Comparison of ENCODE assay signal across 24 cellular contexts in genomic region chr18:75317300-75317699, GRCh38.
"Had no signal": no experiment of that assay in that cellular context is flagged by ENCODE, and none has a peak within 500 bp of the region (broad histone marks: within the 10 kb centered on the region; RNA-seq: fewer than 3 reads in every experiment).

No MANE protein-coding gene starts in this region.

- ATAC-seq: mucosa of descending colon; naive thymus-derived CD4-positive, alpha-beta T cell; right cardiac atrium; upper lobe of right lung had no signal

- H3K36me3 Mint-ChIP-seq: natural killer cell treated with Interleukin-12 subunit alpha and Interleukin-12 subunit beta and Interleukin-15 and Interleukin-18, amount 100 ng/mL, for 72 hours had no signal

- H3K4me3 Mint-ChIP-seq: naive thymus-derived CD4-positive, alpha-beta T cell; natural killer cell treated with Interleukin-12 subunit alpha and Interleukin-12 subunit beta and Interleukin-15 and Interleukin-18, amount 100 ng/mL, for 72 hours; stimulated activated naive CD8-positive, alpha-beta T cell treated with anti-CD3 and anti-CD28 coated beads, Interleukin-15, Interleukin-2, amounts not matched to agents 100 ng/mL and 50 ng/mL, for 24 hours had no signal

- H3K9me3 ChIP-seq: left ventricle myocardium inferior, mucosa of descending colon, ovary, prostate gland, suprapubic skin, thoracic aorta, tibial artery, upper lobe of right lung had no signal

- H3K27me3 Mint-ChIP-seq: stimulated activated naive CD8-positive, alpha-beta T cell treated with anti-CD3 and anti-CD28 coated beads, Interleukin-15, Interleukin-2, amounts not matched to agents 100 ng/mL and 50 ng/mL, for 24 hours had no signal

- H3K4me1 Mint-ChIP-seq: naive thymus-derived CD4-positive, alpha-beta T cell had no signal

- H3K27me3 ChIP-seq: ovary, suprapubic skin, tibial artery, upper lobe of right lung had no signal

- H3K9me3 Mint-ChIP-seq: naive thymus-derived CD4-positive, alpha-beta T cell; natural killer cell treated with Interleukin-12 subunit alpha and Interleukin-12 subunit beta and Interleukin-15 and Interleukin-18, amount 100 ng/mL, for 72 hours; stimulated activated naive CD8-positive, alpha-beta T cell treated with anti-CD3 and anti-CD28 coated beads, Interleukin-15, Interleukin-2, amounts not matched to agents 100 ng/mL and 50 ng/mL, for 24 hours had no signal

- H3K27ac Mint-ChIP-seq: naive thymus-derived CD4-positive, alpha-beta T cell; natural killer cell treated with Interleukin-12 subunit alpha and Interleukin-12 subunit beta and Interleukin-15 and Interleukin-18, amount 100 ng/mL, for 72 hours; stimulated activated naive CD8-positive, alpha-beta T cell treated with anti-CD3 and anti-CD28 coated beads, Interleukin-15, Interleukin-2, amounts not matched to agents 100 ng/mL and 50 ng/mL, for 24 hours had no signal

- FAIRE-seq: urothelium cell line had no signal

- DNase-seq: islet precursor cell; left ventricle myocardium inferior; midbrain; mucosa of descending colon; naive thymus-derived CD4-positive, alpha-beta T cell; ovary; retina; right cardiac atrium; stimulated activated CD4-positive, alpha-beta T cell treated with anti-CD3 and anti-CD28 coated beads, Interleukin-12 subunit alpha, Interleukin-12 subunit beta, amount 100 ng/mL, for 4 hours; stimulated activated CD4-positive, alpha-beta T cell treated with anti-CD3 and anti-CD28 coated beads, Interleukin-15, amount 100 ng/mL, for 24 hours; stimulated activated CD4-positive, alpha-beta T cell treated with anti-CD3 and anti-CD28 coated beads, Interleukin-2, amount 100 ng/mL, for 24 hours; stimulated activated CD4-positive, alpha-beta T cell treated with anti-CD3 and anti-CD28 coated beads, Interleukin-4, amount 100 ng/mL, for 1 hour; stimulated activated naive CD4-positive, alpha-beta T cell; tibial artery; trophoblast cell; upper lobe of right lung had no signal

- H3K36me3 ChIP-seq: left ventricle myocardium inferior, ovary, prostate gland, suprapubic skin, thoracic aorta, tibial artery, upper lobe of right lung had no signal

- H3K4me3 ChIP-seq: left ventricle myocardium inferior, lung, mucosa of descending colon, ovary, prostate gland, skin epidermis, suprapubic skin, thoracic aorta, tibial artery, upper lobe of right lung had no signal

- H3K4me1 ChIP-seq: left ventricle myocardium inferior, prostate gland, suprapubic skin, tibial artery, upper lobe of right lung had no signal

- H3K27ac ChIP-seq: left ventricle myocardium inferior, ovary, prostate gland, skin epidermis, suprapubic skin, thoracic aorta, tibial artery, upper lobe of right lung had no signal
